In genomic region chr5:126595486-126596083, GRCh38 we compare ENCODE assay signal across 8 cellular contexts. TPM values are rescaled to one million over a fixed set of nuclear protein-coding genes. Genes with fewer than 3 reads are reported as not detected.
DNase-seq lines count a peak whose midpoint lies in the region; ATAC-seq and TF ChIP-seq lines count a peak whose summit lies in the region.

No MANE protein-coding gene starts in this region.

- H3K4me1 Mint-ChIP-seq in natural killer cell: peaks cover 17 to 21% of the 10 kb centered on the region in 2 donors

- intact Hi-C loops in natural killer cell (cut with micrococcal nuclease): no loop called here

- TF ChIP-seq CTCF in natural killer cell (IDR thresholded peaks at IDR 0.05): no peak

- H3K36me3 Mint-ChIP-seq in natural killer cell: no peaks in the 10 kb centered on the region

- ATAC-seq in GM18517 (IDR thresholded peaks at IDR 0.05; ENCODE audit: unreplicated experiment) (peak; percentile 16), HG02943 (IDR thresholded peaks at IDR 0.05; ENCODE audit: low read depth, unreplicated experiment) (peak; percentile 3), natural killer cell (no peak)

- no peaks in the 10 kb centered on the region for H3K9me3 Mint-ChIP-seq in natural killer cell

- H3K27ac ChIP-seq in caudate nucleus (ENCODE audit: low read depth, low read length): peak overlapping the region; percentile 80

- H3K4me3 Mint-ChIP-seq in natural killer cell: peak overlapping the region; percentile 87

- no peak for DNase-seq in caudate nucleus (lab: John Stamatoyannopoulos, UW)
- DNase-seq in natural killer cell: no peak
- no peak for DNase-seq in cerebellum (ENCODE audit: low spot score)
- no peak for DNase-seq in AML-193 (lab: John Stamatoyannopoulos, UW)
- no peak for DNase-seq in NCI-H1930 (lab: John Stamatoyannopoulos, UW)
- DNase-seq in AG08395 (ENCODE audit: low spot score): no peak

- H3K27me3 Mint-ChIP-seq in natural killer cell (ENCODE audit: low read depth in 2 of 2): peaks cover 17 to 27% of the 10 kb centered on the region in 2 donors

- no peak overlapping the region for H3K27ac Mint-ChIP-seq in natural killer cell

RNA-seq across cellular contexts. Expression of gene ALDH7A1, which starts 0.6 kb away (rescaled TPM):
- total RNA-seq in natural killer cell: 1 to 10 TPM in 2 of 3 donors, under 1 TPM in 1; 0.66 to 1.3 (median 1.2) TPM
- 60.0 TPM for total RNA-seq in cerebellum

RNA-seq across cellular contexts. Expression of gene PHAX, which starts 5.2 kb away (rescaled TPM):
- total RNA-seq in natural killer cell: 10 to 100 TPM; 39.2 to 43.6 (median 40.0) TPM
- 62.4 TPM for total RNA-seq in cerebellum

Comparison
In these comparisons a context has a peak if more than half of its experiments do, and no peak if none do; other contexts are left out.
1. ATAC-seq: peak in GM18517 (single experiment) and HG02943 (single experiment); none in natural killer cell (0 of 3).
2. RNA of gene ALDH7A1, which starts 0.6 kb away (total RNA-seq): 60.0 TPM in cerebellum (single experiment); 0.66 to 1.3 TPM in natural killer cell; every median in the first group is over 10 times any median in the second.